Comparison of ENCODE assay signal across 12 cellular contexts in the genomic region with DNA sequence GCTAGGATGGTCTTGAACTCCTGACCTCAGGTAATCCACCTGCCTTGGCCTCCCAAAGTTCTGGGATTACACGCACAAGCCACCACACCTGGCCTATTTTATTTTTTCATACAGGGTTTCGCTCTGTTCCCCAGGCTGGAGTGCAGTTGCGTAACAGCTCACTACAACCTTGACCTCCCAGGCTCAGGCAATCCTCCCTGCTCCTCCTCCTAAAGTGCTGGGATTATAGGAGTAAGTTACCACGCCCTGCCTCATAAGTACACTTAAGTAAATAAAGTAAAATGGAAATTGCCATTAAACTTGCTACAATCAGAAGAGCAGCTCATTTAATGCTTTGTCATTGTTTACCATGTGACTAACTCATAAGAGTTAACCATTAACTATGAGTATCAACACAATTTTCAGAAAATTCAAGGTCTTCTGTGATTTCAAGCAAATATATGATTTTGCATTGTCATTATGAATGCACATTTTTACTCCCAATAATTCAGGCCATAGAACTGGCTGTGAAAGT. TPM values are rescaled to one million over a fixed set of nuclear protein-coding genes. Genes with fewer than 3 reads are reported as not detected.
DNase-seq lines count a peak whose midpoint lies in the region; TF ChIP-seq lines count a peak whose summit lies in the region.
"Had no signal": no experiment of that assay in that cellular context is flagged by ENCODE, and none has a peak within 500 bp of the region (broad histone marks: within the 10 kb centered on the region; RNA-seq: fewer than 3 reads in every experiment).

No MANE protein-coding gene starts in this region.

- H3K27me3 ChIP-seq in hepatocyte (no peaks in the 10 kb centered on the region), MG63 (no peaks in the 10 kb centered on the region)

- H3K27ac ChIP-seq in VCaP: peak overlapping the region; percentile 72
- peak overlapping the region; percentile 62 for H3K27ac ChIP-seq in hepatocyte
- H3K27ac ChIP-seq: HL-60, parathyroid adenoma had no signal

- H3K36me3 Mint-ChIP-seq in endothelial cell (ENCODE audit: low read depth, unreplicated experiment): peaks cover 7% of the 10 kb centered on the region

- no peak overlapping the region for H3K4me2 ChIP-seq in hepatocyte

- TF ChIP-seq CTCF in VCaP (conservative IDR thresholded peaks at IDR 0.05) (no peak), hepatocyte (IDR thresholded peaks at IDR 0.05; ENCODE audit: poor library complexity) (no peak), endothelial cell (IDR thresholded peaks at IDR 0.05; ENCODE audit: unreplicated experiment) (no peak)

- peaks cover 84% of the 10 kb centered on the region for H3K79me2 ChIP-seq in hepatocyte
- H3K79me2 ChIP-seq: parathyroid adenoma had no signal

- no peaks in the 10 kb centered on the region for H3K4me1 Mint-ChIP-seq in endothelial cell (ENCODE audit: unreplicated experiment)

- H3K27ac Mint-ChIP-seq in endothelial cell (ENCODE audit: unreplicated experiment): no peak overlapping the region

- no peaks in the 10 kb centered on the region for H3K9me3 Mint-ChIP-seq in endothelial cell (ENCODE audit: unreplicated experiment)

- no peak overlapping the region for H2AFZ ChIP-seq in hepatocyte
- H2AFZ ChIP-seq: parathyroid adenoma had no signal

- peak; percentile 36 for DNase-seq in HPDE6-E6E7 (ENCODE audit: extremely low spot score)
- peak; percentile 71 for DNase-seq in hepatocyte (ENCODE audit: low spot score)
- DNase-seq in stromal cell of bone marrow (ENCODE audit: low read depth): peak; percentile 42
- no peak for DNase-seq in endothelial cell (ENCODE audit: low spot score)
- DNase-seq in MG63: no peak
- no peak for DNase-seq in iPS-NIHi11 (ENCODE audit: low spot score)
- DNase-seq: activated gamma-delta T cell treated with Interleukin-2 at 50 U/mL for 16 hours, dermis blood vessel endothelial cell, RPMI8226 had no signal

- no peaks in the 10 kb centered on the region for H4K20me1 ChIP-seq in hepatocyte (ENCODE audit: insufficient read depth, poor library complexity, severe bottlenecking)

- WGBS in hepatocyte (ENCODE audit: low lambda C conversion rate, missing lambda C conversion rate): 46% methylated on average over 4 of the region's 4 CpGs

- no peaks in the 10 kb centered on the region for H3K9me3 ChIP-seq in hepatocyte (ENCODE audit: low read depth)
- no peaks in the 10 kb centered on the region for H3K9me3 ChIP-seq in MG63

- H3K4me3 Mint-ChIP-seq in endothelial cell (ENCODE audit: unreplicated experiment): no peak overlapping the region

- H3K4me3 ChIP-seq in hepatocyte (no peak overlapping the region), MG63 (no peak overlapping the region)

- H3K9me2 ChIP-seq in hepatocyte (replicated peaks; ENCODE audit: insufficient read depth): no peaks in the 10 kb centered on the region

- H3K36me3 ChIP-seq in hepatocyte (replicated peaks; ENCODE audit: insufficient read depth, low read depth) (peaks cover 1% of the 10 kb centered on the region), MG63 (peaks cover 13% of the 10 kb centered on the region)

- H3K4me1 ChIP-seq in hepatocyte (ENCODE audit: insufficient read depth): peaks cover 8% of the 10 kb centered on the region
- H3K4me1 ChIP-seq: parathyroid adenoma had no signal

- no peaks in the 10 kb centered on the region for H3K27me3 Mint-ChIP-seq in endothelial cell (ENCODE audit: unreplicated experiment)

RNA-seq across cellular contexts. Expression of a gene that starts 12.3 kb away (rescaled TPM):
- 337 and 374 TPM in 2 replicates for total RNA-seq in hepatocyte
- polyA plus RNA-seq in hepatocyte: 192 and 223 TPM in 2 replicates
- total RNA-seq in endothelial cell (ENCODE audit: unreplicated experiment): 93.9 TPM
- total RNA-seq in MG63 (2014; rRNA removed; shearing (Covaris generic); ENCODE audit: low replicate concordance): 62.1 and 72.0 TPM in 2 replicates

RNA-seq across cellular contexts. Expression of a gene that starts 56.1 kb away (rescaled TPM):
- total RNA-seq in hepatocyte (10.3 and 12.3 TPM in 2 replicates), endothelial cell (ENCODE audit: unreplicated experiment) (9.8 TPM)
- polyA plus RNA-seq in hepatocyte: 10.4 and 12.3 TPM in 2 replicates
- total RNA-seq in MG63 (2014; rRNA removed; shearing (Covaris generic); ENCODE audit: low replicate concordance): 16.0 and 31.4 TPM in 2 replicates

RNA-seq across cellular contexts. Expression of a gene that starts 56.2 kb away (rescaled TPM):
- 2,831 and 3,164 TPM in 2 replicates for total RNA-seq in hepatocyte
- 439 and 475 TPM in 2 replicates for polyA plus RNA-seq in hepatocyte
- 1,562 TPM for total RNA-seq in endothelial cell (ENCODE audit: unreplicated experiment)
- 1,371 and 1,840 TPM in 2 replicates for total RNA-seq in MG63 (2014; rRNA removed; shearing (Covaris generic); ENCODE audit: low replicate concordance)

Comparison
In these comparisons a context has a peak if more than half of its experiments do, and no peak if none do; other contexts are left out.
1. DNase-seq: peak in HPDE6-E6E7 (single experiment), hepatocyte (single experiment) and stromal cell of bone marrow (single experiment); none in endothelial cell (single experiment), MG63 (single experiment) and iPS-NIHi11 (single experiment).